12 cellular contexts compared by ENCODE assay signal in the genomic region with DNA sequence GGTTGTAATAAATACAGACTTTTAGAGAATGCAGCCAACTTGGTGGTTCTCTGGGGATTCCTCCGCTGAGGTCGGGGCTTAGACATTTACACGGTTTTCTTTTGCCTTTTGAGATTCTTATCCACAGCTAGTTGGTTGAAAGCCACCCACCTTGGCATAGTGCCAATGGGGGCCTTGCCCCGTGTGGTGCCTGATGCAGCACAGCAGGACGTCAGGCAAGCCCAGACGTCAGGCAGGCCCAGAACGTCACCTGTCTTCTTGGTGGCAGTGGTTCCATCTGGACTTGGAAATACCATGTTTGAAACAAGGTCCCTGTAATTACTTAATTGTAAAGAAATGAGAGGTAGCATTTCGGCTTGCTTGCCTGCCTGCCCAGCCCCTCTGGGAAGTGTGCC.
DNase-seq lines count a peak whose midpoint lies in the region; FAIRE-seq and TF ChIP-seq lines count a peak whose summit lies in the region.
"Had no signal": no experiment of that assay in that cellular context is flagged by ENCODE, and none has a peak within 500 bp of the region (broad histone marks: within the 10 kb centered on the region; RNA-seq: fewer than 3 reads in every experiment).

No MANE protein-coding gene starts in this region.

- 0 out of 2 replicates have a peak overlapping the region, but pooled peaks have one; percentile 10 for H3K27ac ChIP-seq in OCI-LY3 (ENCODE audit: low read length)
- H3K27ac ChIP-seq in mucosa of rectum (ENCODE audit: low read depth in 2 of 2, low read length in 2 of 2): peak overlapping the region; percentile 5 to 38

- H3K79me2 ChIP-seq in OCI-LY3 (ENCODE audit: low read length): peaks cover 66% of the 10 kb centered on the region

- H3K4me1 ChIP-seq in BE2C (peaks cover 40% of the 10 kb centered on the region), OCI-LY3 (ENCODE audit: low read length) (peaks cover 63% of the 10 kb centered on the region), mucosa of rectum (ENCODE audit: control insufficient read depth in 2 of 2, insufficient read depth in 2 of 2, low read length in 2 of 2) (peaks cover 4 to 10% of the 10 kb centered on the region in 2 donors)

- no peaks in the 10 kb centered on the region for H3K36me3 ChIP-seq in BE2C
- no peaks in the 10 kb centered on the region for H3K36me3 ChIP-seq in OCI-LY3 (replicated peaks; ENCODE audit: low read depth, low read length)
- H3K36me3 ChIP-seq in mucosa of rectum (ENCODE audit: control insufficient read depth in 2 of 2, insufficient read depth in 2 of 2, low read length in 2 of 2): no peaks in the 10 kb centered on the region
- H3K36me3 ChIP-seq: HAP-1 had no signal

- H3K4me2 ChIP-seq in OCI-LY3 (ENCODE audit: low read length): peak overlapping the region; percentile 84

- no peaks in the 10 kb centered on the region for H3K27me3 Mint-ChIP-seq in Calu3 (ENCODE audit: unreplicated experiment)
- H3K27me3 Mint-ChIP-seq in mesothelial cell of epicardium (ENCODE audit: low read depth): no peaks in the 10 kb centered on the region
- H3K27me3 Mint-ChIP-seq: activated naive CD4-positive, alpha-beta T cell treated with anti-CD3 and anti-CD28 coated beads, Interleukin-2, amount 10 ng/mL, durations not matched to agents 7 days and 5 days had no signal

- no peak overlapping the region for H3K4me3 Mint-ChIP-seq in Calu3 (ENCODE audit: low read depth, unreplicated experiment)
- H3K4me3 Mint-ChIP-seq in mesothelial cell of epicardium: no peak overlapping the region
- H3K4me3 Mint-ChIP-seq: activated naive CD4-positive, alpha-beta T cell treated with anti-CD3 and anti-CD28 coated beads, Interleukin-2, amount 10 ng/mL, durations not matched to agents 7 days and 5 days had no signal

- H3K4me1 Mint-ChIP-seq in Calu3 (ENCODE audit: low read depth, unreplicated experiment) (peaks cover 32% of the 10 kb centered on the region), mesothelial cell of epicardium (peaks cover 29% of the 10 kb centered on the region)

- intact Hi-C loops in Calu3 (cut with micrococcal nuclease; ENCODE audit: unreplicated experiment): no loop called here

- H3K27ac Mint-ChIP-seq in Calu3 (ENCODE audit: unreplicated experiment) (no peak overlapping the region), mesothelial cell of epicardium (no peak overlapping the region)
- H3K27ac Mint-ChIP-seq: activated naive CD4-positive, alpha-beta T cell treated with anti-CD3 and anti-CD28 coated beads, Interleukin-2, amount 10 ng/mL, durations not matched to agents 7 days and 5 days had no signal

- H3K27me3 ChIP-seq in BE2C: no peaks in the 10 kb centered on the region
- no peaks in the 10 kb centered on the region for H3K27me3 ChIP-seq in OCI-LY3 (ENCODE audit: low read depth, low read length)
- H3K27me3 ChIP-seq in mucosa of rectum (ENCODE audit: control insufficient read depth in 2 of 2, insufficient read depth in 2 of 2, low read length in 2 of 2): no peaks in the 10 kb centered on the region

- no peak for TF ChIP-seq CTCF in BE2C (IDR thresholded peaks at IDR 0.05; ENCODE audit: low read depth, low read length)
- no peak for TF ChIP-seq CTCF in OCI-LY3 (IDR thresholded peaks at IDR 0.05; ENCODE audit: low read depth, low read length)
- no peak for TF ChIP-seq CTCF in Calu3 (IDR thresholded peaks at IDR 0.05; ENCODE audit: unreplicated experiment)
- no peak for TF ChIP-seq CTCF in mesothelial cell of epicardium (IDR thresholded peaks at IDR 0.05; ENCODE audit: unreplicated experiment)

- FAIRE-seq in GM19239 (lab: Jason Lieb, UNC): peak; percentile 66

- H3K9me3 ChIP-seq in BE2C (no peaks in the 10 kb centered on the region), OCI-LY3 (ENCODE audit: insufficient read depth, low read length) (no peaks in the 10 kb centered on the region), mucosa of rectum (ENCODE audit: control insufficient read depth in 2 of 2, low read length in 2 of 2) (no peaks in the 10 kb centered on the region)
- H3K9me3 ChIP-seq: HAP-1 had no signal

- no TSS peak for BruUV-seq in Calu3 (replicated peaks; lab: Mats Ljungman, UMichigan)

- peak overlapping the region; percentile 15; the same call in 1 of the 2 replicates for H3K9ac ChIP-seq in OCI-LY3 (ENCODE audit: low read length)
- H3K9ac ChIP-seq in mucosa of rectum (ENCODE audit: low read depth in 1 of 2, low read length in 2 of 2): no peak overlapping the region

- no peak overlapping the region for H2AFZ ChIP-seq in OCI-LY3 (ENCODE audit: low read depth, low read length)

- H3K36me3 Mint-ChIP-seq in Calu3 (ENCODE audit: insufficient read depth, unreplicated experiment): no peaks in the 10 kb centered on the region
- no peaks in the 10 kb centered on the region for H3K36me3 Mint-ChIP-seq in mesothelial cell of epicardium
- H3K36me3 Mint-ChIP-seq: activated naive CD4-positive, alpha-beta T cell treated with anti-CD3 and anti-CD28 coated beads, Interleukin-2, amount 10 ng/mL, durations not matched to agents 7 days and 5 days had no signal

- peak; percentile 76 for DNase-seq in BE2C
- no peak for DNase-seq in GM19239 (ENCODE audit: insufficient read length, low spot score)
- no peak for DNase-seq in cerebellar nuclear complex (lab: John Stamatoyannopoulos, UW)
- DNase-seq in DMS79 (lab: John Stamatoyannopoulos, UW): no peak
- no peak for DNase-seq in Calu3
- DNase-seq in mesothelial cell of epicardium (ENCODE audit: low spot score in 2 of 2, unreplicated experiment in 2 of 2): no peak
- DNase-seq: activated naive CD4-positive, alpha-beta T cell treated with anti-CD3 and anti-CD28 coated beads, Interleukin-2, amount 10 ng/mL, durations not matched to agents 7 days and 5 days; NCI-H526 treated with DMSO at 0.1 percent for 48 hours; SW 1271 had no signal

- H3K4me3 ChIP-seq in BE2C (ENCODE audit: low read depth, low read length) (no peak overlapping the region), OCI-LY3 (ENCODE audit: low read length) (peak overlapping the region; percentile 57; the same call in 1 of the 2 replicates), mucosa of rectum (ENCODE audit: low read length in 2 of 2) (no peak overlapping the region)
- H3K4me3 ChIP-seq: HAP-1 had no signal

- CTCF ChIA-PET in Calu3 (lab: Charles Lee): interaction anchor here (0.7 kb wide), 1 partner anchor 141 kb away, joined by 3 read pairs; no protein-coding TSS in a partner anchor

- peaks cover 67% of the 10 kb centered on the region for H4K20me1 ChIP-seq in OCI-LY3 (ENCODE audit: insufficient read depth, low read length)

- H3K9me3 Mint-ChIP-seq in Calu3 (ENCODE audit: low read depth, unreplicated experiment) (no peaks in the 10 kb centered on the region), mesothelial cell of epicardium (no peaks in the 10 kb centered on the region)
- H3K9me3 Mint-ChIP-seq: activated naive CD4-positive, alpha-beta T cell treated with anti-CD3 and anti-CD28 coated beads, Interleukin-2, amount 10 ng/mL, durations not matched to agents 7 days and 5 days had no signal
